8 cellular contexts compared by ENCODE assay signal in genomic region chr10:35451103-35452016, GRCh38.
DNase-seq lines count a peak whose midpoint lies in the region; ATAC-seq and TF ChIP-seq lines count a peak whose summit lies in the region.

No MANE protein-coding gene starts in this region.

- no peak overlapping the region for H3K4me3 ChIP-seq in Peyer's patch

- H3K27ac ChIP-seq in Peyer's patch: peak overlapping the region; percentile 3 to 74 (median 28)

- TF ChIP-seq POLR2A in Peyer's patch (IDR thresholded peaks at IDR 0.05): no peak

- TF ChIP-seq CTCF in Peyer's patch (IDR thresholded peaks at IDR 0.05): no peak

- H3K9me3 ChIP-seq in Peyer's patch: no peaks in the 10 kb centered on the region

- no peaks in the 10 kb centered on the region for H3K27me3 ChIP-seq in Peyer's patch

- no peaks in the 10 kb centered on the region for H3K36me3 ChIP-seq in Peyer's patch

- ATAC-seq in GM18870 (IDR thresholded peaks at IDR 0.05; ENCODE audit: unreplicated experiment) (peak; percentile 99), HG02870 (IDR thresholded peaks at IDR 0.05; ENCODE audit: unreplicated experiment) (peak; percentile 98)

- H3K4me1 ChIP-seq in Peyer's patch: peaks cover 0 to 53% (median 8%) of the 10 kb centered on the region in 4 donors

- DNase-seq in Peyer's patch: no peak
- peak; percentile 58 for DNase-seq in iris pigment epithelial cell (ENCODE audit: low read depth)
- DNase-seq in NCI-H524 (lab: John Stamatoyannopoulos, UW): no peak
- no peak for DNase-seq in activated CD4-positive, CD25-positive, alpha-beta regulatory T cell treated with anti-CD3 and anti-CD28 coated beads, Interleukin-2, amount 50 U/mL, for 72 hours
- DNase-seq in AG20443 (ENCODE audit: low spot score): no peak
- no peak for DNase-seq in activated CD4-positive, CD25-positive, alpha-beta regulatory T cell (lab: John Stamatoyannopoulos, UW)
